8 cellular contexts compared by ENCODE assay signal in genomic region chr12:6567112-6567680, GRCh38. TPM values are rescaled to one million over a fixed set of nuclear protein-coding genes. Genes with fewer than 3 reads are reported as not detected.
DNase-seq lines count a peak whose midpoint lies in the region; ATAC-seq and TF ChIP-seq lines count a peak whose summit lies in the region.

No MANE protein-coding gene starts in this region.

- H3K4me3 ChIP-seq in CD8-positive, alpha-beta memory T cell (ENCODE audit: low read length), result peak overlapping the region; percentile 92
- H3K4me3 ChIP-seq in NB4 (ENCODE audit: low read depth, low read length) (peak overlapping the region; percentile 99), dorsolateral prefrontal cortex (peak overlapping the region; percentile 60 to 89 (median 77)), neural progenitor cell (peak overlapping the region; percentile 60)

- peaks cover 44% of the 10 kb centered on the region for H3K36me3 ChIP-seq in CD8-positive, alpha-beta memory T cell (ENCODE audit: insufficient read depth, low read length)
- H3K36me3 ChIP-seq in neural progenitor cell, result peaks cover 5% of the 10 kb centered on the region

- peak overlapping the region; percentile 91 for H3K4me2 ChIP-seq in neural progenitor cell

- H3K9ac ChIP-seq in neural progenitor cell, result peak overlapping the region; percentile 49

- peaks cover 32% of the 10 kb centered on the region for H3K79me2 ChIP-seq in neural progenitor cell (ENCODE audit: low read depth)

- H3K27ac Mint-ChIP-seq in CD8-positive, alpha-beta memory T cell, result peak overlapping the region; percentile 90 to 100 (median 98)
- no peak overlapping the region for H3K27ac Mint-ChIP-seq in neural progenitor cell

- no peak for ATAC-seq in GM18498 (IDR thresholded peaks at IDR 0.05; ENCODE audit: unreplicated experiment)

- TF ChIP-seq CTCF in NB4 (IDR thresholded peaks at IDR 0.05; ENCODE audit: low read depth, low read length) (no peak), dorsolateral prefrontal cortex (IDR thresholded peaks at IDR 0.05 in 54 of 56, conservative IDR thresholded peaks at IDR 0.05 in 2 of 56; ENCODE audit: low read depth in 1 of 56, partially characterized antibody in 56 of 56) (no peak), neural progenitor cell (IDR thresholded peaks at IDR 0.05) (no peak)

- H3K4me3 Mint-ChIP-seq in CD8-positive, alpha-beta memory T cell, result peak overlapping the region; percentile 94 to 100 (median 100)
- H3K4me3 Mint-ChIP-seq in neural progenitor cell, result peak overlapping the region; percentile 99

- DNase-seq in CD8-positive, alpha-beta memory T cell, result no peak
- DNase-seq in NB4 (ENCODE audit: low read depth), result peak; percentile 52
- DNase-seq in dorsolateral prefrontal cortex, result no peak
- no peak for DNase-seq in neural progenitor cell (ENCODE audit: low spot score)
- no peak for DNase-seq in stimulated activated CD4-positive, alpha-beta T cell treated with anti-CD3 and anti-CD28 coated beads, Interleukin-4, amount 100 ng/mL, for 24 hours
- DNase-seq in NCI-H82 treated with DMSO at 0.1 percent for 48 hours (lab: John Stamatoyannopoulos, UW; ENCODE audit: unreplicated experiment), result no peak
- no peak for DNase-seq in NCI-H774 (lab: John Stamatoyannopoulos, UW)

- H2AFZ ChIP-seq in neural progenitor cell (replicated peaks), result no peak overlapping the region

- no peaks in the 10 kb centered on the region for H3K27me3 ChIP-seq in CD8-positive, alpha-beta memory T cell (ENCODE audit: insufficient read depth, low read length, poor library complexity, severe bottlenecking)
- H3K27me3 ChIP-seq in dorsolateral prefrontal cortex (no peaks in the 10 kb centered on the region), neural progenitor cell (no peaks in the 10 kb centered on the region)

- H3K36me3 Mint-ChIP-seq in CD8-positive, alpha-beta memory T cell, result peaks cover 7 to 72% (median 20%) of the 10 kb centered on the region in 3 donors
- peaks cover 45% of the 10 kb centered on the region for H3K36me3 Mint-ChIP-seq in neural progenitor cell

- CTCF ChIA-PET in CD8-positive, alpha-beta memory T cell (lab: Charles Lee), result interaction anchor here (1.4 to 1.9 kb wide), 2 partner anchors 10 to 32 kb away, joined by 5 to 13 read pairs; no protein-coding TSS in a partner anchor

- intact Hi-C loops in dorsolateral prefrontal cortex (cut with DNase I), result loop anchor here in 1 of 2 donors (5.0 kb wide), 1 partner anchor 35 kb away; no protein-coding TSS in a partner anchor

- H3K9me3 Mint-ChIP-seq in CD8-positive, alpha-beta memory T cell, result no peaks in the 10 kb centered on the region
- peaks cover 2% of the 10 kb centered on the region for H3K9me3 Mint-ChIP-seq in neural progenitor cell

- peaks cover 24% of the 10 kb centered on the region for H3K4me1 ChIP-seq in CD8-positive, alpha-beta memory T cell (ENCODE audit: insufficient read depth, low read length)
- H3K4me1 ChIP-seq in neural progenitor cell, result peaks cover 6% of the 10 kb centered on the region

- H3F3A ChIP-seq in neural progenitor cell (ENCODE audit: low read depth), result peaks cover 55% of the 10 kb centered on the region

- H4K20me1 ChIP-seq in neural progenitor cell (ENCODE audit: low read depth), result peaks cover 16% of the 10 kb centered on the region

- H3K27me3 Mint-ChIP-seq in CD8-positive, alpha-beta memory T cell, result peaks cover 0 to 2% of the 10 kb centered on the region in 2 donors
- H3K27me3 Mint-ChIP-seq in neural progenitor cell (ENCODE audit: insufficient read depth, low read depth), result no peaks in the 10 kb centered on the region

- H3K27ac ChIP-seq in CD8-positive, alpha-beta memory T cell (ENCODE audit: low read depth, low read length), result peak overlapping the region; percentile 75
- H3K27ac ChIP-seq in dorsolateral prefrontal cortex (peak overlapping the region in 9 of 59 donors; percentile 81 to 93 (median 88)), neural progenitor cell (no peak overlapping the region)

- no peaks in the 10 kb centered on the region for H3K9me3 ChIP-seq in CD8-positive, alpha-beta memory T cell (ENCODE audit: low read length)
- H3K9me3 ChIP-seq in neural progenitor cell (ENCODE audit: low read depth), result no peaks in the 10 kb centered on the region

- H3K4me1 Mint-ChIP-seq in CD8-positive, alpha-beta memory T cell, result peaks cover 47 to 59% (median 54%) of the 10 kb centered on the region in 3 donors
- peaks cover 14% of the 10 kb centered on the region for H3K4me1 Mint-ChIP-seq in neural progenitor cell

- TF ChIP-seq POLR2A in NB4 (IDR thresholded peaks at IDR 0.05; ENCODE audit: extremely low read depth, insufficient read length), result no peak

- POLR2A ChIA-PET in CD8-positive, alpha-beta memory T cell (lab: Charles Lee), result no interaction called here

RNA-seq across cellular contexts. Expression of gene NOP2, which starts 0.9 kb away (rescaled TPM):
- 100 to 1,000 TPM; 170 to 172 TPM for total RNA-seq in CD8-positive, alpha-beta memory T cell
- polyA plus RNA-seq in CD8-positive, alpha-beta memory T cell, result 34.0 TPM
- total RNA-seq in dorsolateral prefrontal cortex (10 to 100 TPM; 17.8 to 57.6 (median 26.6) TPM), neural progenitor cell (ENCODE audit: low replicate concordance) (43.8 and 47.8 TPM in 2 replicates)

RNA-seq across cellular contexts. Expression of gene IFFO1, which starts 11.4 kb away (rescaled TPM):
- total RNA-seq in CD8-positive, alpha-beta memory T cell, result 10 to 100 TPM; 14.2 to 15.1 TPM
- 12.2 TPM for polyA plus RNA-seq in CD8-positive, alpha-beta memory T cell
- total RNA-seq in dorsolateral prefrontal cortex (10 to 100 TPM; 29.9 to 71.0 (median 45.2) TPM), neural progenitor cell (ENCODE audit: low replicate concordance) (9.9 and 21.1 TPM in 2 replicates)

RNA-seq across cellular contexts. Expression of gene GAPDH, which starts 32.9 kb away (rescaled TPM):
- total RNA-seq in CD8-positive, alpha-beta memory T cell, result 1,000 to 10,000 TPM; 7,182 to 7,238 TPM
- 1,770 TPM for polyA plus RNA-seq in CD8-positive, alpha-beta memory T cell
- total RNA-seq in dorsolateral prefrontal cortex (1,000 to 10,000 TPM; 1,552 to 3,778 (median 2,635) TPM), neural progenitor cell (ENCODE audit: low replicate concordance) (3,866 and 6,177 TPM in 2 replicates)

RNA-seq across cellular contexts. Expression of gene CHD4, which starts 40.0 kb away (rescaled TPM):
- total RNA-seq in CD8-positive, alpha-beta memory T cell, result 100 to 1,000 TPM; 287 to 293 TPM
- polyA plus RNA-seq in CD8-positive, alpha-beta memory T cell, result 58.1 TPM
- total RNA-seq in dorsolateral prefrontal cortex, result 100 to 1,000 TPM; 139 to 266 (median 179) TPM
- total RNA-seq in neural progenitor cell (ENCODE audit: low replicate concordance), result 381 and 412 TPM in 2 replicates
